ENCODE assay signal across 22 cellular contexts in the genomic region with DNA sequence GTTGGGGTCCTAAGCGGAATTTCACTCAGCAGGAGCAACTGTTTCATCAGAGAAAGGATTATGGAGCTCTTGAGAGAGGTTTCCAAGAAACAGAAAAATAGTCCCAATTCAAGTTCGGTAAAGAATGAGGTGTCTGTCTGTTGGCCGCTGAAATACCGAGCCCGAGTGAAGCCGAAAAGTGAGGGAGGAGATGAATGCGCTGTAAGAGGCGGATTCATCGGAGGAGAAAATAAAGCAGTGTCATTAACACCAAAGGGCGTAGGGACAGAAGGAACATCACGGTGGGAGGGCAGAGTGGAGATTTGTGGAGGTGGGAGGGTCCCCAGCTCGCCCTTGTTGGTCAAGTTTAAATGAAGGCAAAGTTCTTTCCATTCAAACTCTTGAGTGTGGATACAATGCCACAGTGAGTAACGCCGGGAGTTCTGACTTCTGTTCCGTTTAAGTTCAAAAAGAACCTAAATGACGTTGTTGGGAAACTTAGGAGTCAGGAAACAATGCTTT. TPM values are rescaled to one million over a fixed set of nuclear protein-coding genes. Genes with fewer than 3 reads are reported as not detected.
DNase-seq lines count a peak whose midpoint lies in the region; ATAC-seq and TF ChIP-seq lines count a peak whose summit lies in the region.
"Had no signal": no experiment of that assay in that cellular context is flagged by ENCODE, and none has a peak within 500 bp of the region (broad histone marks: within the 10 kb centered on the region; RNA-seq: fewer than 3 reads in every experiment).

No MANE protein-coding gene starts in this region.

- no peaks in the 10 kb centered on the region for H3K79me2 ChIP-seq in fibroblast of lung (ENCODE audit: control insufficient read depth, insufficient read depth, low read length)

- peaks cover 40% of the 10 kb centered on the region for H3K4me1 ChIP-seq in SJCRH30
- H3K4me1 ChIP-seq in fibroblast of lung (ENCODE audit: control insufficient read depth, extremely low read depth, insufficient read depth, low read length) = peaks cover 3% of the 10 kb centered on the region
- H3K4me1 ChIP-seq: thyroid gland had no signal

- no peak overlapping the region for H2AFZ ChIP-seq in fibroblast of lung (ENCODE audit: low read length)
- H2AFZ ChIP-seq: PC-9 had no signal

- H3K4me1 Mint-ChIP-seq in effector memory CD8-positive, alpha-beta T cell (ENCODE audit: low read depth in 2 of 2) = no peaks in the 10 kb centered on the region
- no peaks in the 10 kb centered on the region for H3K4me1 Mint-ChIP-seq in activated naive CD4-positive, alpha-beta T cell treated with anti-CD3 and anti-CD28 coated beads, Interleukin-2, amount 10 ng/mL, durations not matched to agents 7 days and 5 days
- H3K4me1 Mint-ChIP-seq: activated T-helper 17 cell treated with anti-CD3 and anti-CD28 coated beads, Interleukin-2, amount 50 U/mL, for 72 hours; CD14-positive monocyte had no signal

- DNase-seq in COLO829 (ENCODE audit: low spot score) (peak; percentile 14), SJCRH30 (peak; percentile 92 to 97), fibroblast of lung (ENCODE audit: low read depth in 2 of 2) (peak; percentile 22 to 77), pons (ENCODE audit: low spot score) (peak; percentile 52), ureter (ENCODE audit: low spot score) (no peak), COR-L47 (lab: John Stamatoyannopoulos, UW) (no peak)
- no peak for DNase-seq in effector memory CD8-positive, alpha-beta T cell
- no peak for DNase-seq in activated naive CD4-positive, alpha-beta T cell treated with anti-CD3 and anti-CD28 coated beads, Interleukin-2, amount 10 ng/mL, durations not matched to agents 7 days and 5 days
- DNase-seq: activated CD8-positive, alpha-beta memory T cell treated with anti-CD3 and anti-CD28 coated beads for 24 hours; left cardiac atrium; NCI-H1436 treated with DMSO at 0.1 percent for 48 hours; NCI-H526; PC-9; stimulated activated CD4-positive, alpha-beta T cell treated with anti-CD3 and anti-CD28 coated beads, Interleukin-4, amount 100 ng/mL, for 24 hours; SW 1271; thyroid gland; WERI-Rb-1 had no signal

- CTCF ChIA-PET in activated naive CD4-positive, alpha-beta T cell treated with anti-CD3 and anti-CD28 coated beads, Interleukin-2, amount 10 ng/mL, durations not matched to agents 7 days and 5 days (lab: Charles Lee) = interaction anchor here (0.7 to 1.7 kb wide), 3 partner anchors 13 to 322 kb away, joined by 3 to 6 read pairs (median 3); no protein-coding TSS in a partner anchor

- H3K4me2 ChIP-seq in fibroblast of lung (ENCODE audit: extremely low read depth, insufficient read depth, low read length) = peak overlapping the region; percentile 23
- H3K4me2 ChIP-seq: KMS-11, PC-9 had no signal

- H3K9me3 ChIP-seq in SJCRH30 (replicated peaks) (0 out of 2 replicates have a peak, but pooled peaks cover 1% of the 10 kb centered on the region), fibroblast of lung (ENCODE audit: control insufficient read depth, insufficient read depth, low read depth, low read length) (no peaks in the 10 kb centered on the region)
- H3K9me3 ChIP-seq: thyroid gland had no signal

- H3K4me3 Mint-ChIP-seq in effector memory CD8-positive, alpha-beta T cell = no peak overlapping the region
- no peak overlapping the region for H3K4me3 Mint-ChIP-seq in activated naive CD4-positive, alpha-beta T cell treated with anti-CD3 and anti-CD28 coated beads, Interleukin-2, amount 10 ng/mL, durations not matched to agents 7 days and 5 days
- H3K4me3 Mint-ChIP-seq: activated T-helper 17 cell treated with anti-CD3 and anti-CD28 coated beads, Interleukin-2, amount 50 U/mL, for 72 hours; CD14-positive monocyte had no signal

- no peaks in the 10 kb centered on the region for H3K9me3 Mint-ChIP-seq in effector memory CD8-positive, alpha-beta T cell
- H3K9me3 Mint-ChIP-seq in activated naive CD4-positive, alpha-beta T cell treated with anti-CD3 and anti-CD28 coated beads, Interleukin-2, amount 10 ng/mL, durations not matched to agents 7 days and 5 days = no peaks in the 10 kb centered on the region
- H3K9me3 Mint-ChIP-seq: activated T-helper 17 cell treated with anti-CD3 and anti-CD28 coated beads, Interleukin-2, amount 50 U/mL, for 72 hours had no signal

- H4K20me1 ChIP-seq in fibroblast of lung (ENCODE audit: control insufficient read depth, extremely low read depth, insufficient read depth, low read length) = no peaks in the 10 kb centered on the region

- H3K9ac ChIP-seq in fibroblast of lung (ENCODE audit: insufficient read depth, low read length) = no peak overlapping the region
- H3K9ac ChIP-seq: KMS-11 had no signal

- peak overlapping the region; percentile 44 for H3K4me3 ChIP-seq in SJCRH30
- H3K4me3 ChIP-seq in fibroblast of lung (replicated peaks in 1 of 4; ENCODE audit: control extremely low read depth in 1 of 4, insufficient read depth in 1 of 4, low read depth in 3 of 4, low read length in 4 of 4) = no peak overlapping the region
- H3K4me3 ChIP-seq: GM12878, PC-9, thyroid gland had no signal

- H3K27me3 ChIP-seq in SJCRH30 (no peaks in the 10 kb centered on the region), fibroblast of lung (ENCODE audit: control insufficient read depth, insufficient read depth, low read length) (no peaks in the 10 kb centered on the region)
- H3K27me3 ChIP-seq: thyroid gland had no signal

- H3K27ac Mint-ChIP-seq in effector memory CD8-positive, alpha-beta T cell = no peak overlapping the region
- no peak overlapping the region for H3K27ac Mint-ChIP-seq in activated naive CD4-positive, alpha-beta T cell treated with anti-CD3 and anti-CD28 coated beads, Interleukin-2, amount 10 ng/mL, durations not matched to agents 7 days and 5 days
- H3K27ac Mint-ChIP-seq: activated T-helper 17 cell treated with anti-CD3 and anti-CD28 coated beads, Interleukin-2, amount 50 U/mL, for 72 hours; CD14-positive monocyte had no signal

- no peaks in the 10 kb centered on the region for H3K36me3 Mint-ChIP-seq in effector memory CD8-positive, alpha-beta T cell (ENCODE audit: insufficient read depth)
- H3K36me3 Mint-ChIP-seq in activated naive CD4-positive, alpha-beta T cell treated with anti-CD3 and anti-CD28 coated beads, Interleukin-2, amount 10 ng/mL, durations not matched to agents 7 days and 5 days = no peaks in the 10 kb centered on the region
- H3K36me3 Mint-ChIP-seq: CD14-positive monocyte had no signal

- no peaks in the 10 kb centered on the region for H3K36me3 ChIP-seq in SJCRH30
- H3K36me3 ChIP-seq in fibroblast of lung (ENCODE audit: control insufficient read depth, insufficient read depth, low read length) = no peaks in the 10 kb centered on the region
- H3K36me3 ChIP-seq: thyroid gland, WERI-Rb-1 had no signal

- H3K27me3 Mint-ChIP-seq in effector memory CD8-positive, alpha-beta T cell = peaks cover 6 to 20% of the 10 kb centered on the region in 2 donors
- H3K27me3 Mint-ChIP-seq in activated naive CD4-positive, alpha-beta T cell treated with anti-CD3 and anti-CD28 coated beads, Interleukin-2, amount 10 ng/mL, durations not matched to agents 7 days and 5 days = peaks cover 24% of the 10 kb centered on the region

- no peak for TF ChIP-seq CTCF in fibroblast of lung (conservative IDR thresholded peaks at IDR 0.05 in 1 of 2, IDR thresholded peaks at IDR 0.05 in 1 of 2; ENCODE audit: low read depth in 1 of 2, low read length in 2 of 2)

- no peak for ATAC-seq in effector memory CD8-positive, alpha-beta T cell (replicated peaks)
- ATAC-seq: activated T-helper 17 cell treated with anti-CD3 and anti-CD28 coated beads, Interleukin-2, amount 50 U/mL, for 72 hours; GM12878 had no signal

- H3K27ac ChIP-seq in SJCRH30 = peak overlapping the region; percentile 98
- no peak overlapping the region for H3K27ac ChIP-seq in fibroblast of lung (ENCODE audit: insufficient read depth, low read length)
- H3K27ac ChIP-seq: HL-60, KMS-11, PC-9, thyroid gland, WERI-Rb-1 had no signal

RNA-seq across cellular contexts. Expression of a gene that starts 15.7 kb away (rescaled TPM):
- 1.7 and 2.8 TPM in 2 replicates for total RNA-seq in SJCRH30 (2014; rRNA removed; shearing (Covaris generic))
- total RNA-seq in fibroblast of lung (2.3 and 2.6 TPM in 2 replicates), ureter (3.3 TPM)
- 1.4 and 2.1 TPM in 2 replicates for polyA plus RNA-seq in fibroblast of lung
- polyA plus RNA-seq in fibroblast of lung (2012) = 3.8 and 4.0 TPM in 2 replicates
- 6.1 and 8.6 TPM in 2 replicates for polyA minus RNA-seq in fibroblast of lung (ENCODE audit: low replicate concordance)
- polyA plus RNA-seq: CD14-positive monocyte had no signal

Comparison
In these comparisons a context has a peak if more than half of its experiments do, and no peak if none do; other contexts are left out.
1. DNase-seq: peak in COLO829 (single experiment), SJCRH30 (2 of 2), fibroblast of lung (2 of 2) and pons (single experiment); none in effector memory CD8-positive, alpha-beta T cell (0 of 3), ureter (single experiment), activated naive CD4-positive, alpha-beta T cell treated with anti-CD3 and anti-CD28 coated beads, Interleukin-2, amount 10 ng/mL, durations not matched to agents 7 days and 5 days (single experiment) and COR-L47 (single experiment).